Comparison of ENCODE assay signal across 17 cellular contexts in the genomic region with DNA sequence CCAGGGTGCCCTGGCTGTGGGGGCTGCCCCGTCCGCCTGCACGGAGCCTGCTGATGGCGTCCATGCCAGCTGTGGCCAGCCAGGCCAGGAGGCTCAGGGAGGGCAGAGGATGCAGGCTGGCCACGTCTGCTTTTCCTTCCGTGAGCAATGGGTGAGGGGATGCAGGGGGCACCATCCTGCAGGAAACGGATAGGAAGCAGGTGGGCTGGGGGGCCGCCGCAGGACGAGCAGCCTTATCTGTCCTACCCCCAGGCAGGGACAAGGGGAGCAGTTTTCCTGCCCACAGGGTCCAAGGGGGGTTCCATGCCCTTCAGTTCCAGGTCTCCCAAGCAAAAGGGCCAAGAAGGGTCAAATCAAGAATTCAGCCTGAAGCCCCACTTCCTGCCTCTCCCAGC.
"Had no signal": no experiment of that assay in that cellular context is flagged by ENCODE, and none has a peak within 500 bp of the region (broad histone marks: within the 10 kb centered on the region; RNA-seq: fewer than 3 reads in every experiment).

No MANE protein-coding gene starts in this region.

- H3K9me3 Mint-ChIP-seq: activated CD4-positive, alpha-beta T cell treated with anti-CD3 and anti-CD28 coated beads, Interleukin-2, amount 10 ng/mL, durations not matched to agents 7 days and 5 days; activated T-cell treated with anti-CD3 and anti-CD28 coated beads, Interleukin-2, amount 50 U/mL, for 72 hours; neural crest cell had no signal

- H3K4me3 Mint-ChIP-seq: activated CD4-positive, alpha-beta T cell treated with anti-CD3 and anti-CD28 coated beads, Interleukin-2, amount 10 ng/mL, durations not matched to agents 7 days and 5 days; activated CD8-positive, alpha-beta T cell treated with anti-CD3 and anti-CD28 coated beads, Interleukin-2, amount 10 ng/mL, durations not matched to agents 7 days and 5 days; activated T-cell treated with anti-CD3 and anti-CD28 coated beads, Interleukin-2, amount 50 U/mL, for 72 hours had no signal

- H3K27me3 Mint-ChIP-seq: activated CD4-positive, alpha-beta T cell treated with anti-CD3 and anti-CD28 coated beads, Interleukin-2, amount 10 ng/mL, durations not matched to agents 7 days and 5 days had no signal

- DNase-seq: activated CD4-positive, alpha-beta T cell treated with anti-CD3 and anti-CD28 coated beads, Interleukin-2, amount 10 ng/mL, durations not matched to agents 7 days and 5 days; activated CD8-positive, alpha-beta T cell treated with anti-CD3 and anti-CD28 coated beads, Interleukin-2, amount 10 ng/mL, durations not matched to agents 7 days and 5 days; activated effector memory CD4-positive, alpha-beta T cell treated with anti-CD3 and anti-CD28 coated beads, Interleukin-2, amount 50 U/mL, for 16 hours; activated naive CD4-positive, alpha-beta T cell treated with anti-CD3 and anti-CD28 coated beads, Interleukin-2, amount 50 U/mL, for 16 hours; activated T-cell treated with anti-CD3 and anti-CD28 coated beads, Interleukin-2, amount 50 U/mL, for 72 hours; aorta; cerebellar nuclear complex; cortex of kidney; gastrocnemius medialis; left ventricle myocardium inferior; stimulated activated naive CD4-positive, alpha-beta T cell treated with Interleukin-2 at 50 U/mL for 16 hours; T-helper 9 cell; thyroid gland had no signal

- H3K9me3 ChIP-seq: gastrocnemius medialis, heart left ventricle, left ventricle myocardium inferior, right lobe of liver, thyroid gland had no signal

- ATAC-seq: activated CD8-positive, alpha-beta T cell treated with anti-CD3 and anti-CD28 coated beads, Interleukin-2, amount 10 ng/mL, durations not matched to agents 7 days and 5 days; activated T-cell treated with anti-CD3 and anti-CD28 coated beads, Interleukin-2, amount 50 U/mL, for 72 hours; gastrocnemius medialis; heart left ventricle had no signal

- H3K4me2 ChIP-seq: smooth muscle cell had no signal

- H3K4me1 Mint-ChIP-seq: activated CD4-positive, alpha-beta T cell treated with anti-CD3 and anti-CD28 coated beads, Interleukin-2, amount 10 ng/mL, durations not matched to agents 7 days and 5 days; neural crest cell had no signal

- H3K27ac ChIP-seq: gastrocnemius medialis, heart left ventricle, left ventricle myocardium inferior, right lobe of liver, thyroid gland had no signal

- H3K27ac Mint-ChIP-seq: activated CD4-positive, alpha-beta T cell treated with anti-CD3 and anti-CD28 coated beads, Interleukin-2, amount 10 ng/mL, durations not matched to agents 7 days and 5 days; activated CD8-positive, alpha-beta T cell treated with anti-CD3 and anti-CD28 coated beads, Interleukin-2, amount 10 ng/mL, durations not matched to agents 7 days and 5 days; activated T-cell treated with anti-CD3 and anti-CD28 coated beads, Interleukin-2, amount 50 U/mL, for 72 hours had no signal

- H3K4me3 ChIP-seq: gastrocnemius medialis, heart left ventricle, left ventricle myocardium inferior, right lobe of liver, smooth muscle cell, thyroid gland had no signal

- H3K27me3 ChIP-seq: gastrocnemius medialis, heart left ventricle, right lobe of liver, thyroid gland had no signal
